In the genomic region with DNA sequence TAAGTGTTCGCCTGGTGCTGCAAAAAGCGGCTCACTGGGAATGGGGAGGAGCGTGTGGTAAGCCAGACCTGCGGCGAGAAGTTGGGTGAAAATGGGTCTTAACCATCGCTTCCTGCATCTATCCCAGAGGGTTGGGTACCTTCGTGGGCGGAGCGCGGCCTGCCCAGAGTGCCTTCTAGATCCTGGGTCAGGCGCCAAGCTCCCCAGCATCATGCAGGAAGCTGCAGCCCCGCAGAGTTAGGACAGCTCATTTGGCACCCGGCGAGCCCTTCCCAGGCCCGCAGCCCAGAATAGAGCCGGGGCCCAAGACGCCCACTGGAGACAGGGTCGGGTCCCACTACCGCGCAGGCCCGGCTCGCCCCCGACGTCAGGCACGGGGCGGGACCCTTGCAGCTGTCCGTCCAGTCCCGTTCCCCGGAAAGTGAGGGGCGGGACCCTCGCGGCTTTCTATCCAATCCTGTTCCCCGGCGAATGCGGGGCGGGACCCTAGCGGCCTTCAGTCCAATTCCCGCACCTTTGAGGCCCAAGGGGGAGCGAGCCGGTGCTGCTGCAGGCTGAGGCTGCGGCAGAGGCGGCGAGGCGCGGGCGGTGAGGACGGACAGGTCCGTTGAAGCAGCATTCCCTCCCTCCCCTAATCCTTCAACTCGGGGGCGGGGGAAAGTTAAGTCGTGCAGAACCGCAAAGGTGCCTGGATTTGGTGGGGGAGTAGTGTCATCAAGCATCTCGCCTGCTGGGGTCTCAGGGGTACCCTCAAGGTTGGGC, we compare ENCODE assay signal across 8 cellular contexts. TPM values are rescaled to one million over a fixed set of nuclear protein-coding genes. Genes with fewer than 3 reads are reported as not detected.
DNase-seq lines count a peak whose midpoint lies in the region; ATAC-seq, FAIRE-seq and TF ChIP-seq lines count a peak whose summit lies in the region.

A gene with protein sequence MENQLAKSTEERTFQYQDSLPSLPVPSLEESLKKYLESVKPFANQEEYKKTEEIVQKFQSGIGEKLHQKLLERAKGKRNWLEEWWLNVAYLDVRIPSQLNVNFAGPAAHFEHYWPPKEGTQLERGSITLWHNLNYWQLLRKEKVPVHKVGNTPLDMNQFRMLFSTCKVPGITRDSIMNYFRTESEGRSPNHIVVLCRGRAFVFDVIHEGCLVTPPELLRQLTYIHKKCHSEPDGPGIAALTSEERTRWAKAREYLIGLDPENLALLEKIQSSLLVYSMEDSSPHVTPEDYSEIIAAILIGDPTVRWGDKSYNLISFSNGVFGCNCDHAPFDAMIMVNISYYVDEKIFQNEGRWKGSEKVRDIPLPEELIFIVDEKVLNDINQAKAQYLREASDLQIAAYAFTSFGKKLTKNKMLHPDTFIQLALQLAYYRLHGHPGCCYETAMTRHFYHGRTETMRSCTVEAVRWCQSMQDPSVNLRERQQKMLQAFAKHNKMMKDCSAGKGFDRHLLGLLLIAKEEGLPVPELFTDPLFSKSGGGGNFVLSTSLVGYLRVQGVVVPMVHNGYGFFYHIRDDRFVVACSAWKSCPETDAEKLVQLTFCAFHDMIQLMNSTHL (plus strand): TSS at position 499 of the 762 bp plus-strand sequence. CDS start 3,405 bp downstream, outside the sequence.

- peak; percentile 39 for FAIRE-seq in keratinocyte (lab: Jason Lieb, UNC)

- H3K4me2 ChIP-seq in keratinocyte (ENCODE audit: control insufficient read depth, extremely low read depth, insufficient read depth, low read depth, low read length), result peak within 1 kb of the TSS; percentile 96

- H4K20me1 ChIP-seq in keratinocyte (ENCODE audit: control insufficient read depth, extremely low read depth, insufficient read depth, low read length), result no peaks in the 10 kb centered on the region

- no peaks in the 10 kb centered on the region for H3K27me3 ChIP-seq in keratinocyte (ENCODE audit: control insufficient read depth, extremely low read depth, insufficient read depth, low read length)

- no peaks in the 10 kb centered on the region for H3K9me3 ChIP-seq in keratinocyte (ENCODE audit: control insufficient read depth, low read depth, low read length)

- DNase-seq in AG09319 (ENCODE audit: extremely low read depth, low read depth) (peak; percentile 79), NCI-H345 (lab: John Stamatoyannopoulos, UW) (peak; percentile 96), cerebellar nuclear complex (lab: John Stamatoyannopoulos, UW) (peak; percentile 92 to 95), keratinocyte (ENCODE audit: low read depth, low spot score) (peak; percentile 42)
- DNase-seq in stimulated activated CD4-positive, alpha-beta T cell treated with anti-CD3 and anti-CD28 coated beads, Interleukin-12 subunit alpha, Interleukin-12 subunit beta, amount 100 ng/mL, for 48 hours (ENCODE audit: low read depth in 2 of 3, low spot score in 1 of 3), result peak; percentile 88 to 94 (median 91)

- ATAC-seq in GM19023 (IDR thresholded peaks at IDR 0.05; ENCODE audit: unreplicated experiment) (peak; percentile 99), HG03280 (IDR thresholded peaks at IDR 0.05; ENCODE audit: unreplicated experiment) (peak; percentile 98)
- peak; percentile 99 for ATAC-seq in activated CD4-positive, CD25-positive, alpha-beta regulatory T cell treated with anti-CD3 and anti-CD28 coated beads, Interleukin-2, amount 50 U/mL, for 24 hours

- dilution Hi-C loops in keratinocyte (cut with MboI; ENCODE audit: extremely low pct_ligation_motif_present, low sequenced_read_pairs), result no loop called here

- H3K9ac ChIP-seq in keratinocyte (ENCODE audit: control insufficient read depth, extremely low read depth, insufficient read depth, low read length), result peak within 1 kb of the TSS; percentile 69

- H3K4me1 ChIP-seq in keratinocyte (ENCODE audit: control insufficient read depth, extremely low read depth, insufficient read depth, low read length), result peaks cover 30% of the 10 kb centered on the region

- no peaks in the 10 kb centered on the region for H3K9me1 ChIP-seq in keratinocyte (ENCODE audit: control insufficient read depth, extremely low read depth, insufficient read depth, low read length)

- H2AFZ ChIP-seq in keratinocyte (ENCODE audit: control insufficient read depth, low read length), result peak within 1 kb of the TSS; percentile 91

- H3K4me3 ChIP-seq in keratinocyte (ENCODE audit: control insufficient read depth in 2 of 3, extremely low read depth in 1 of 3, insufficient read depth in 2 of 3, low read depth in 1 of 3, low read length in 3 of 3), result peak within 1 kb of the TSS; percentile 79 to 92 (median 91)

- peaks cover 0 to 4% of the 10 kb centered on the region in 2 experiments for H3K36me3 ChIP-seq in keratinocyte (ENCODE audit: control insufficient read depth in 2 of 2, extremely low read depth in 1 of 2, insufficient read depth in 2 of 2, low read length in 2 of 2)

- H3K27ac ChIP-seq in keratinocyte (ENCODE audit: control insufficient read depth, insufficient read depth, low read length), result peak within 1 kb of the TSS; percentile 76

- TF ChIP-seq CTCF in AG09319 (IDR thresholded peaks at IDR 0.05; ENCODE audit: low read depth, low read length), result no peak
- TF ChIP-seq CTCF in keratinocyte (optimal IDR thresholded peaks at IDR 0.05 in 1 of 3, IDR thresholded peaks at IDR 0.05 in 1 of 3, conservative IDR thresholded peaks at IDR 0.05 in 1 of 3; ENCODE audit: extremely low read depth in 1 of 3, insufficient read depth in 2 of 3, low read length in 3 of 3), result no peak

- peaks cover 5% of the 10 kb centered on the region for H3K79me2 ChIP-seq in keratinocyte (ENCODE audit: control insufficient read depth, insufficient read depth, low read length)

RNA-seq across cellular contexts. Expression of the gene that starts here (rescaled TPM):
- polyA plus RNA-seq in keratinocyte, result 13.3 to 22.3 TPM (median 18.9 TPM) in 3 replicates
- polyA plus RNA-seq in keratinocyte (2011; ENCODE audit: low read depth), result 11.1 TPM
- polyA plus RNA-seq in keratinocyte (2011; cell fraction: cytosol; rRNA removed), result 10.4 and 17.9 TPM in 2 replicates
- 23.7 and 36.1 TPM in 2 replicates for polyA plus RNA-seq in keratinocyte (2011; cell fraction: nucleus; rRNA removed)
- 11.5 and 14.0 TPM in 2 replicates for polyA plus RNA-seq in keratinocyte (2012; ENCODE audit: low replicate concordance)
- 1.5 to 18.0 TPM (median 12.7 TPM) in 3 replicates for polyA minus RNA-seq in keratinocyte
- polyA minus RNA-seq in keratinocyte (2011; cell fraction: cytosol; rRNA and poly(A)+ RNA removed), result 9.6 TPM
- 15.5 and 25.1 TPM in 2 replicates for polyA minus RNA-seq in keratinocyte (2011; cell fraction: nucleus; rRNA and poly(A)+ RNA removed)

Comparison
In these comparisons a context has a peak if more than half of its experiments do, and no peak if none do; other contexts are left out.
1. Peak in every context shown above with its lines: DNase-seq, ATAC-seq, H3K4me3 ChIP-seq and H3K27ac ChIP-seq.
2. DNase-seq: peak in every context shown above with its lines; median percentile 96 in NCI-H345; 94 in cerebellar nuclear complex; 91 in stimulated activated CD4-positive, alpha-beta T cell treated with anti-CD3 and anti-CD28 coated beads, Interleukin-12 subunit alpha, Interleukin-12 subunit beta, amount 100 ng/mL, for 48 hours; 79 in AG09319; 42 in keratinocyte.